ENCODE assay signal across 1 cellular context in the genomic region with DNA sequence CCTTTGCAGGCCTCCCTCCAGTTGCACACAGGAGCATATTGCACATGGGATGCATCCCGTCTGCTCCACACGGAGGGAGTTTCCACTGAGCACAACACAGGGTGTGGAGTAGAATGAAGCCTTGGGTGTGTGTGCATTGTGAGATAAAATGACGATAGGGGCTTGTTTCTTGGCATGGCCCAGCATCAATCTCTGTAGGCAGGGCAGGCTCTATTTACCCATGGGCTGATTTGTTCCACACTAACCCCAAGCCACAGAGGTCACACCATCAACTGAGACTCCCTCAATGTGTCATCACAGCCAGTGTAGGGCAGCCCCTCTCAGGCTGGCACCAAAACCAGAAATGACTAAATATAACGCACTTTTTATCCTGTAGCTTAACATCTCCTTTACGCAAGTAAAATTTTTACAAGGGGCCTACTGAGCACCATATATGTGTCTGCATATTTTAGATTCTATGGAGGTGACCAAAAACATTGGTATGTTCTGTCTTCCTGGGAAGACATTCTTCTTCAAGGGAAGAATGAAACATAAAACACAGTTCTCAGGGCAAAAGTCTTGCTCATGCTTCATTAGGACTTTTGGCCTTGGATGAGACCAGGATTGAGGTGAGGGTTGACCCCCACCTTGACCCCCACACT.
TF ChIP-seq lines count a peak whose summit lies in the region.

No MANE protein-coding gene starts in this region.

TF ChIP-seq in HepG2, 621 proteins besides CTCF, POLR2A, EP300 and RAD21:
- no peak for TF ChIP-seq FLYWCH1 (CRISPR knock-in tag; IDR thresholded peaks at IDR 0.05)
- TF ChIP-seq ZNF737 (CRISPR knock-in tag; IDR thresholded peaks at IDR 0.05; ENCODE audit: borderline replicate concordance): no peak
- TF ChIP-seq, protein P1, sequence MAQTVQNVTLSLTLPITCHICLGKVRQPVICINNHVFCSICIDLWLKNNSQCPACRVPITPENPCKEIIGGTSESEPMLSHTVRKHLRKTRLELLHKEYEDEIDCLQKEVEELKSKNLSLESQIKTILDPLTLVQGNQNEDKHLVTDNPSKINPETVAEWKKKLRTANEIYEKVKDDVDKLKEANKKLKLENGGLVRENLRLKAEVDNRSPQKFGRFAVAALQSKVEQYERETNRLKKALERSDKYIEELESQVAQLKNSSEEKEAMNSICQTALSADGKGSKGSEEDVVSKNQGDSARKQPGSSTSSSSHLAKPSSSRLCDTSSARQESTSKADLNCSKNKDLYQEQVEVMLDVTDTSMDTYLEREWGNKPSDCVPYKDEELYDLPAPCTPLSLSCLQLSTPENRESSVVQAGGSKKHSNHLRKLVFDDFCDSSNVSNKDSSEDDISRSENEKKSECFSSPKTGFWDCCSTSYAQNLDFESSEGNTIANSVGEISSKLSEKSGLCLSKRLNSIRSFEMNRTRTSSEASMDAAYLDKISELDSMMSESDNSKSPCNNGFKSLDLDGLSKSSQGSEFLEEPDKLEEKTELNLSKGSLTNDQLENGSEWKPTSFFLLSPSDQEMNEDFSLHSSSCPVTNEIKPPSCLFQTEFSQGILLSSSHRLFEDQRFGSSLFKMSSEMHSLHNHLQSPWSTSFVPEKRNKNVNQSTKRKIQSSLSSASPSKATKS (CRISPR knock-in tag; IDR thresholded peaks at IDR 0.05): no peak
- no peak for TF ChIP-seq ZFP36 (IDR thresholded peaks at IDR 0.05; ENCODE audit: borderline replicate concordance, low read depth, low read length, partially characterized antibody)
- no peak for TF ChIP-seq HNRNPH1 (optimal IDR thresholded peaks at IDR 0.05; ENCODE audit: low read depth, low read length)
- TF ChIP-seq MBD4 (IDR thresholded peaks at IDR 0.05; ENCODE audit: borderline replicate concordance, low read length): no peak
- TF ChIP-seq PHF8 (CRISPR knock-in tag; IDR thresholded peaks at IDR 0.05): no peak
- TF ChIP-seq DNMT1 (CRISPR knock-in tag; IDR thresholded peaks at IDR 0.05): no peak
- no peak for TF ChIP-seq TRIM22 (IDR thresholded peaks at IDR 0.05)
- TF ChIP-seq CSRNP2 (CRISPR knock-in tag; conservative IDR thresholded peaks at IDR 0.05; ENCODE audit: low read depth): no peak
